In genomic region chr4:8829584-8829983, GRCh38 we compare ENCODE assay signal across 21 cellular contexts. TPM values are rescaled to one million over a fixed set of nuclear protein-coding genes. Genes with fewer than 3 reads are reported as not detected.
DNase-seq lines count a peak whose midpoint lies in the region; TF ChIP-seq lines count a peak whose summit lies in the region.
"Had no signal": no experiment of that assay in that cellular context is flagged by ENCODE, and none has a peak within 500 bp of the region (broad histone marks: within the 10 kb centered on the region; RNA-seq: fewer than 3 reads in every experiment).

No MANE protein-coding gene starts in this region.

- H3K4me3 ChIP-seq in coronary artery, result no peak overlapping the region
- H3K4me3 ChIP-seq: GM23248 had no signal

- DNase-seq in activated effector memory CD4-positive, alpha-beta T cell treated with anti-CD3 and anti-CD28 coated beads, Interleukin-2, amount 50 U/mL, for 16 hours, result peak; percentile 12
- no peak for DNase-seq in activated effector memory CD4-positive, alpha-beta T cell treated with Interleukin-2 at 50 U/mL for 16 hours
- DNase-seq in coronary artery (ENCODE audit: low spot score), result peak; percentile 43
- DNase-seq in posterior vena cava (ENCODE audit: low spot score), result peak; percentile 44
- DNase-seq in stimulated activated CD4-positive, alpha-beta T cell treated with anti-CD3 and anti-CD28 coated beads, Interleukin-15, amount 100 ng/mL, for 24 hours, result no peak
- DNase-seq in T1000 (lab: John Stamatoyannopoulos, UW), result no peak
- no peak for DNase-seq in HCEC 1CT
- DNase-seq: DMS53, GM23248, H7, NCI-H1048, NCI-H1417, NCI-H1694 treated with DMSO at 0.1 percent for 48 hours, NCI-H2081, NCI-H2227 treated with DMSO at 0.1 percent for 48 hours, NCI-H69, RPMI8226, SHP77 treated with DMSO at 0.1 percent for 48 hours had no signal

- H3K27ac ChIP-seq in coronary artery, result no peak overlapping the region
- H3K27ac ChIP-seq: GM23248 had no signal

- no peak for TF ChIP-seq CTCF in coronary artery (IDR thresholded peaks at IDR 0.05)

- intact Hi-C loops in posterior vena cava (cut with DNase I), result no loop called here

RNA-seq across cellular contexts. Expression of gene HMX1, which starts 42.1 kb away (rescaled TPM):
- total RNA-seq in posterior vena cava, result under 1 TPM in 1 of 2 donors, not detected in 1; 0.19 TPM
- total RNA-seq: A172; CD4-positive, alpha-beta T cell; GM23248; HT-29 had no signal

Comparison
In these comparisons a context has a peak if more than half of its experiments do, and no peak if none do; other contexts are left out.
1. DNase-seq: peak in activated effector memory CD4-positive, alpha-beta T cell treated with anti-CD3 and anti-CD28 coated beads, Interleukin-2, amount 50 U/mL, for 16 hours (single experiment), coronary artery (single experiment) and posterior vena cava (single experiment); none in activated effector memory CD4-positive, alpha-beta T cell treated with Interleukin-2 at 50 U/mL for 16 hours (single experiment), stimulated activated CD4-positive, alpha-beta T cell treated with anti-CD3 and anti-CD28 coated beads, Interleukin-15, amount 100 ng/mL, for 24 hours (single experiment), T1000 (single experiment) and HCEC 1CT (single experiment).